In the genomic region with DNA sequence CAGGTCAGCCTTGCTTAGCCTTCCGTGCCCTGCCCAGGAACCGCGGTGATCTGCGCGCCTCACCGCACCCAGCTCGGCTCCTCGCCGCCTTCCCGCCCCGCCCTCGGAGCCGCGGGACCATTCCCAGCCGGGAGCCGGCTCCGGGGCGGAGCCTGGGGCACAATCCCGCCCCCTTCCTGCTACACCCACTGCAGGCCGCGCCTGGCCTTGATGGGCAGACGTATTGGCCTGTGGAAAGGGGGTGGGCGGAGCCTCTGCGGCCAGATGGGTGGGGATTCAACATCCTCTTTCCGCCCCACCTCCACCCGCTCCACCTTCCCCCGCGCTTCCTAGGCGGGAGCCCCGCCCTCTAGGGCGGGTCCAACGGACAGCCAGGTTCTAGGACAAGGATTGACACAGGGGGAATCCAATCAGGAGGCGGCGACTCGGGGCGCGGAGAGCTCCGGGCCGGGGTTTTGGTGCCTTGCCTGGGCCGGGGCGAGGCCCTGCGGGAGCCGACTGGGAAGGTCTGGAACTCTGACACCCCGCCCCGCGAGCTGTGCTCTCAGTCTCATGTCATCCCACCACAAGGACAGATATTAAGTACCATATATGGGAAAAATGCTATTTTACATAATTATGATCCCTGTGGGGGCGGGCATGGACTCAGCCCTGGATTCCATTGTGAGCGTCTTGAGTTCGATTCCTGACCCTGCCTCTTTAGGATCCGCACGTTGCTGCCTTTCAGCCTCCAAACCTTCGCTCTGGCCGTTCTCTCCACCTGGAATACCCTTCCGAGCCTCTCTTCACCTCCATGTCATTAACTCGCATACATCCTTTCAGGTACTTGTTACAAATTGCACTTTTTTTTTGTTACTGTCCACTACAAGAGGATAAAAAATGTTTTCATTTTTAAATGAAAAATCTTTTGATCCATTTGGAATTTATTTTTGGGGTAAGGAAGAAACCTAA, we compare ENCODE assay signal across 1 cellular context.
TF ChIP-seq lines count a peak whose summit lies in the region.

A gene (minus strand): TSS at position 54 of the 951 bp plus-strand sequence. CDS start 38,731 bp downstream, outside the sequence.

TF ChIP-seq in liver, 16 proteins besides CTCF, POLR2A, EP300 and RAD21 (continued from another document):
- TF ChIP-seq EGR1 (IDR thresholded peaks at IDR 0.05; ENCODE audit: low read depth in 2 of 2) (peak; percentile 29 to 59), NR2F2 (IDR thresholded peaks at IDR 0.05) (peak; percentile 65), JUND (IDR thresholded peaks at IDR 0.05) (peak in 1 of 2 donors; percentile 55), GABPA (IDR thresholded peaks at IDR 0.05 in 1 of 2, conservative IDR thresholded peaks at IDR 0.05 in 1 of 2) (peak; percentile 79 to 92), SP1 (IDR thresholded peaks at IDR 0.05) (peak; percentile 98), FOXA1 (IDR thresholded peaks at IDR 0.05) (peak; percentile 26)
TF ChIP-seq in liver: peak in this region for 11.
